Comparison of ENCODE assay signal across 9 cellular contexts in genomic region chr1:61157420-61157987, GRCh38.
DNase-seq lines count a peak whose midpoint lies in the region; ATAC-seq and TF ChIP-seq lines count a peak whose summit lies in the region.
"Had no signal": no experiment of that assay in that cellular context is flagged by ENCODE, and none has a peak within 500 bp of the region (broad histone marks: within the 10 kb centered on the region; RNA-seq: fewer than 3 reads in every experiment).

No MANE protein-coding gene starts in this region.

- H3K27ac ChIP-seq in SK-N-MC: peak overlapping the region; percentile 96
- peak overlapping the region; percentile 14 to 70 (median 68) for H3K27ac ChIP-seq in sigmoid colon

- H3K36me3 ChIP-seq in SK-N-MC (ENCODE audit: insufficient read depth, low read length) (no peaks in the 10 kb centered on the region), sigmoid colon (no peaks in the 10 kb centered on the region)

- no peak for ATAC-seq in HG03442 (IDR thresholded peaks at IDR 0.05; ENCODE audit: unreplicated experiment)
- ATAC-seq in HG02588 (IDR thresholded peaks at IDR 0.05; ENCODE audit: unreplicated experiment): no peak
- no peak for ATAC-seq in GM18907 (IDR thresholded peaks at IDR 0.05; ENCODE audit: unreplicated experiment)

- WGBS in sigmoid colon, 2 donors: 7 to 8% methylated on average over 3 of the region's 3 CpGs

- no peaks in the 10 kb centered on the region for H3K27me3 ChIP-seq in sigmoid colon

- H3K9ac ChIP-seq in SK-N-MC (ENCODE audit: insufficient read length): no peak overlapping the region

- intact Hi-C loops in sigmoid colon (cut with DNase I): loop anchor here (10.0 kb wide), 1 partner anchor 73 kb away; the partner anchor contains the start of gene NFIA

- TF ChIP-seq EP300 in sigmoid colon (IDR thresholded peaks at IDR 0.05): no peak

- peak; percentile 81 for DNase-seq in GM03348 (ENCODE audit: low spot score)
- peak; percentile 88 for DNase-seq in SK-N-MC (ENCODE audit: low read depth, low spot score)
- peak; percentile 67 for DNase-seq in fibroblast of pulmonary artery (ENCODE audit: low read depth)
- no peak for DNase-seq in sigmoid colon
- no peak for DNase-seq in NCI-H524 (lab: John Stamatoyannopoulos, UW)
- DNase-seq: erythroblast had no signal

- TF ChIP-seq POLR2A in sigmoid colon (IDR thresholded peaks at IDR 0.05): no peak

- no peak for TF ChIP-seq CTCF in fibroblast of pulmonary artery (IDR thresholded peaks at IDR 0.05; ENCODE audit: low read length, missing control alignments)
- no peak for TF ChIP-seq CTCF in sigmoid colon (IDR thresholded peaks at IDR 0.05)

- H3K4me1 ChIP-seq in sigmoid colon: peaks cover 0 to 73% (median 68%) of the 10 kb centered on the region in 4 donors

- peak overlapping the region; percentile 68 for H3K4me3 ChIP-seq in SK-N-MC
- H3K4me3 ChIP-seq in fibroblast of pulmonary artery (replicated peaks; ENCODE audit: low read depth, low read length): no peak overlapping the region
- no peak overlapping the region for H3K4me3 ChIP-seq in sigmoid colon

- H3K9me3 ChIP-seq in SK-N-MC (ENCODE audit: low read depth, low read length): no peaks in the 10 kb centered on the region
- H3K9me3 ChIP-seq in sigmoid colon: no peaks in the 10 kb centered on the region

Comparison
In these comparisons a context has a peak if more than half of its experiments do, and no peak if none do; other contexts are left out.
1. DNase-seq: peak in GM03348 (single experiment), SK-N-MC (single experiment) and fibroblast of pulmonary artery (single experiment); none in sigmoid colon (single experiment) and NCI-H524 (0 of 2).